In genomic region chr16:31467858-31468257, GRCh38 we compare ENCODE assay signal across 36 cellular contexts. TPM values are rescaled to one million over a fixed set of nuclear protein-coding genes. Genes with fewer than 3 reads are reported as not detected.
"Had no signal": no experiment of that assay in that cellular context is flagged by ENCODE, and none has a peak within 500 bp of the region (broad histone marks: within the 10 kb centered on the region; RNA-seq: fewer than 3 reads in every experiment).

No MANE protein-coding gene starts in this region.

- H3K27ac ChIP-seq: brain microvascular endothelial cell, KMS-11, SJCRH30, SK-N-MC had no signal

- H3K36me3 ChIP-seq: SJCRH30 had no signal

- H3K4me3 ChIP-seq: SJCRH30, SK-N-MC had no signal

- H3K9me3 Mint-ChIP-seq: activated CD4-positive, alpha-beta T cell treated with anti-CD3 and anti-CD28 coated beads, Interleukin-2, amount 10 ng/mL, durations not matched to agents 7 days and 5 days; activated naive CD8-positive, alpha-beta T cell treated with anti-CD3 and anti-CD28 coated beads for 36 hours; T-cell; WTC11 had no signal

- H3K9ac ChIP-seq: KMS-11 had no signal

- H3K27me3 ChIP-seq: brain microvascular endothelial cell, SJCRH30 had no signal

- H3K4me3 Mint-ChIP-seq: activated CD4-positive, alpha-beta T cell treated with anti-CD3 and anti-CD28 coated beads for 36 hours; activated CD4-positive, alpha-beta T cell treated with anti-CD3 and anti-CD28 coated beads, Interleukin-2, amount 10 ng/mL, durations not matched to agents 7 days and 5 days; activated naive CD8-positive, alpha-beta T cell treated with anti-CD3 and anti-CD28 coated beads for 36 hours; T-cell; WTC11 had no signal

- H3K4me2 ChIP-seq: KMS-11 had no signal

- H3K27ac Mint-ChIP-seq: activated CD4-positive, alpha-beta T cell treated with anti-CD3 and anti-CD28 coated beads for 36 hours; activated CD4-positive, alpha-beta T cell treated with anti-CD3 and anti-CD28 coated beads, Interleukin-2, amount 10 ng/mL, durations not matched to agents 7 days and 5 days; WTC11 had no signal

- ATAC-seq: activated CD4-positive, alpha-beta T cell treated with anti-CD3 and anti-CD28 coated beads for 36 hours; activated CD4-positive, CD25-positive, alpha-beta regulatory T cell treated with anti-CD3 and anti-CD28 coated beads, Interleukin-2, amount 50 U/mL, for 24 hours; T-helper 17 cell; WTC11 had no signal

- H3K4me1 ChIP-seq: SJCRH30 had no signal

- DNase-seq: activated CD4-positive, alpha-beta T cell treated with anti-CD3 and anti-CD28 coated beads for 36 hours; activated CD4-positive, alpha-beta T cell treated with anti-CD3 and anti-CD28 coated beads, Interleukin-2, amount 10 ng/mL, durations not matched to agents 7 days and 5 days; activated CD4-positive, alpha-beta T cell treated with anti-CD3 and anti-CD28 coated beads, Interleukin-2, amount 50 U/mL, for 48 hours; activated CD8-positive, alpha-beta memory T cell treated with anti-CD3 and anti-CD28 coated beads for 24 hours; activated effector memory CD4-positive, alpha-beta T cell treated with Interleukin-2 at 50 U/mL for 16 hours; activated naive CD4-positive, alpha-beta T cell; activated naive CD4-positive, alpha-beta T cell treated with anti-CD3 and anti-CD28 coated beads, Interleukin-2, amount 50 U/mL, for 16 hours; activated naive CD8-positive, alpha-beta T cell treated with anti-CD3 and anti-CD28 coated beads for 36 hours; activated T-cell treated with anti-CD3 and anti-CD28 coated beads for 4 hours; activated T-cell treated with anti-CD3 and anti-CD28 coated beads, Interleukin-2, amount 50 U/mL, for 48 hours; amniotic stem cell; central memory CD4-positive, alpha-beta T cell; NCI-H1092 treated with DMSO at 0.1 percent for 48 hours; NCI-H1417; NCI-H146; NCI-H187; NCI-H2029 treated with DMSO at 0.1 percent for 48 hours; NCI-H2107; NCI-H2171; NCI-H510A; NCI-H526; NCI-H748 treated with DMSO at 0.1 percent for 48 hours; OCI-M1; SHP77; T-cell; T-helper 17 cell; T1000 had no signal

- H3K9me3 ChIP-seq: SJCRH30 had no signal

RNA-seq across cellular contexts. Expression of gene SLC5A2, which starts 15.1 kb away (rescaled TPM):
- total RNA-seq: LHCN-M2 had no signal

RNA-seq across cellular contexts. Expression of gene COX6A2, which starts 39.7 kb away (rescaled TPM):
- total RNA-seq: activated CD4-positive, alpha-beta T cell treated with anti-CD3 and anti-CD28 coated beads for 36 hours; activated CD4-positive, alpha-beta T cell treated with anti-CD3 and anti-CD28 coated beads, Interleukin-2, amount 10 ng/mL, durations not matched to agents 7 days and 5 days; activated naive CD8-positive, alpha-beta T cell treated with anti-CD3 and anti-CD28 coated beads for 36 hours; cerebellum; LHCN-M2; M059J; SJCRH30; T-cell; T-helper 17 cell; WTC11 had no signal
